ENCODE assay signal across 2 cellular contexts in genomic region chr1:27556435-27556780, GRCh38.
A peak's percentile ranks its signal among the peaks of the same experiment; 100 is the strongest.
TF ChIP-seq lines count a peak whose summit lies in the region.

No MANE protein-coding gene starts in this region.

TF ChIP-seq in SK-N-SH treated with all-trans-retinoic acid at 6 μM for 48 hours, 23 proteins besides CTCF, POLR2A, EP300 and RAD21 (continued from another document):
- no peak for TF ChIP-seq TSHZ2 (CRISPR knock-in tag; IDR thresholded peaks at IDR 0.05)
- no peak for TF ChIP-seq BACH2 (CRISPR knock-in tag; IDR thresholded peaks at IDR 0.05; ENCODE audit: borderline replicate concordance)
- TF ChIP-seq GLIS3 (CRISPR knock-in tag; IDR thresholded peaks at IDR 0.05): no peak
- peak; percentile 79 for TF ChIP-seq ZNF70 (CRISPR knock-in tag; IDR thresholded peaks at IDR 0.05)

TF ChIP-seq in SK-N-SH, 30 proteins besides CTCF, POLR2A, EP300 and RAD21 (continued from another document):
- TF ChIP-seq ZBTB33 (IDR thresholded peaks at IDR 0.05; ENCODE audit: borderline replicate concordance, low read depth) (no peak), TAF1 (IDR thresholded peaks at IDR 0.05; ENCODE audit: borderline replicate concordance, low read depth, low read length) (no peak), PBX3 (IDR thresholded peaks at IDR 0.05) (no peak)
